In genomic region chr4:2858451-2859217, GRCh38 we compare ENCODE assay signal across 10 cellular contexts. TPM values are rescaled to one million over a fixed set of nuclear protein-coding genes. Genes with fewer than 3 reads are reported as not detected.
A peak's percentile ranks its signal among the peaks of the same experiment; 100 is the strongest.
DNase-seq lines count a peak whose midpoint lies in the region; ATAC-seq and TF ChIP-seq lines count a peak whose summit lies in the region.
"Had no signal": no experiment of that assay in that cellular context is flagged by ENCODE, and none has a peak within 500 bp of the region (broad histone marks: within the 10 kb centered on the region; RNA-seq: fewer than 3 reads in every experiment).

No MANE protein-coding gene starts in this region.

- H2BK5ac ChIP-seq in mesenchymal stem cell (ENCODE audit: low read depth, low read length, poor library complexity, severe bottlenecking), result no peak overlapping the region

- peak; percentile 65 for ATAC-seq in Right ventricle myocardium inferior
- no peak for ATAC-seq in HG03280 (IDR thresholded peaks at IDR 0.05; ENCODE audit: unreplicated experiment)

- H3K79me1 ChIP-seq in mesenchymal stem cell (replicated peaks; ENCODE audit: low read length, poor library complexity, severe bottlenecking), result peaks cover 1% of the 10 kb centered on the region

- H2AFZ ChIP-seq in mesenchymal stem cell (ENCODE audit: low read depth, low read length), result no peak overlapping the region

- DNase-seq in Right ventricle myocardium inferior (ENCODE audit: missing footprints) (no peak), cardiac septum (ENCODE audit: low spot score) (no peak), colonic mucosa (peak; percentile 58), mesenchymal stem cell (peak; percentile 48), NCI-H2107 (lab: John Stamatoyannopoulos, UW) (no peak), putamen (ENCODE audit: low spot score) (no peak), mesenteric fat pad (ENCODE audit: low spot score) (no peak)
- DNase-seq: activated CD4-positive, alpha-beta T cell treated with anti-CD3 and anti-CD28 coated beads, Interleukin-2, amount 10 ng/mL, durations not matched to agents 7 days and 5 days; stimulated activated CD8-positive, alpha-beta memory T cell treated with anti-CD3 and anti-CD28 coated beads, Interleukin-4, amount 100 ng/mL, for 48 hours had no signal

- WGBS in mesenchymal stem cell, result 97% methylated on average over 3 of the region's 7 CpGs

- no peak overlapping the region for H2BK15ac ChIP-seq in mesenchymal stem cell (ENCODE audit: low read depth, poor library complexity, severe bottlenecking)

- H2AK5ac ChIP-seq in mesenchymal stem cell (ENCODE audit: low read length, severe bottlenecking), result no peak overlapping the region

- no peak overlapping the region for H3K4me2 ChIP-seq in mesenchymal stem cell (ENCODE audit: low read length, poor library complexity, severe bottlenecking)

- no peak overlapping the region for H4K8ac ChIP-seq in mesenchymal stem cell (ENCODE audit: low read length)

- H3K27ac ChIP-seq in colonic mucosa (peak overlapping the region; percentile 63), mesenchymal stem cell (ENCODE audit: low read length, poor library complexity, severe bottlenecking) (no peak overlapping the region)

- H3K9ac ChIP-seq in colonic mucosa (ENCODE audit: low read depth in 2 of 2, low read length in 2 of 2), result peak overlapping the region in 1 of 2 donors; percentile 57
- H3K9ac ChIP-seq in mesenchymal stem cell (ENCODE audit: low read length), result peak overlapping the region; percentile 47

- no peak overlapping the region for H2BK12ac ChIP-seq in mesenchymal stem cell (ENCODE audit: low read length in 2 of 2)

- no peaks in the 10 kb centered on the region for H3K27me3 ChIP-seq in colonic mucosa
- no peaks in the 10 kb centered on the region for H3K27me3 ChIP-seq in mesenchymal stem cell (ENCODE audit: control insufficient read depth in 1 of 2, insufficient read depth in 1 of 2, low read length in 2 of 2)

- H3K4ac ChIP-seq in mesenchymal stem cell (ENCODE audit: low read depth in 1 of 2, low read length in 2 of 2), result no peak overlapping the region

- no peak overlapping the region for H4K91ac ChIP-seq in mesenchymal stem cell (ENCODE audit: low read length)

- peaks cover 43% of the 10 kb centered on the region for H3K4me1 ChIP-seq in colonic mucosa
- H3K4me1 ChIP-seq in mesenchymal stem cell (ENCODE audit: control insufficient read depth, insufficient read depth, low read depth, low read length), result peaks cover 10% of the 10 kb centered on the region

- H3K18ac ChIP-seq in mesenchymal stem cell (ENCODE audit: low read depth in 1 of 2, low read length in 2 of 2), result peak overlapping the region in 1 of 2 experiments; percentile 40

- H3K36me3 ChIP-seq in colonic mucosa (peaks cover 4% of the 10 kb centered on the region), mesenchymal stem cell (ENCODE audit: control insufficient read depth in 1 of 2, insufficient read depth in 2 of 2, low read depth in 1 of 2, low read length in 2 of 2) (peaks cover 10 to 18% of the 10 kb centered on the region in 2 experiments)

- H3K4me3 ChIP-seq in colonic mucosa (no peak overlapping the region), mesenchymal stem cell (ENCODE audit: insufficient read depth in 1 of 2, low read depth in 1 of 2, low read length in 2 of 2) (peak overlapping the region in 1 of 2 experiments; percentile 22)

- H3K9me3 ChIP-seq in colonic mucosa, result no peaks in the 10 kb centered on the region
- no peaks in the 10 kb centered on the region for H3K9me3 ChIP-seq in mesenchymal stem cell (ENCODE audit: control insufficient read depth, low read length)

- intact Hi-C loops in Right ventricle myocardium inferior (cut with DNase I), result no loop called here
- intact Hi-C loops in cardiac septum (cut with DNase I), result no loop called here
- intact Hi-C loops in colonic mucosa (cut with DNase I), result no loop called here

- TF ChIP-seq CTCF in colonic mucosa (IDR thresholded peaks at IDR 0.05), result no peak

- H3K23ac ChIP-seq in mesenchymal stem cell (ENCODE audit: low read length in 2 of 2), result no peak overlapping the region

- H3K14ac ChIP-seq in mesenchymal stem cell (ENCODE audit: low read length in 2 of 2), result no peak overlapping the region

- no peak overlapping the region for H2BK120ac ChIP-seq in mesenchymal stem cell (ENCODE audit: low read depth, low read length)

RNA-seq across cellular contexts. Expression of gene ADD1, which starts 15.0 kb away (rescaled TPM):
- total RNA-seq in Right ventricle myocardium inferior (231 TPM), cardiac septum (213 TPM), colonic mucosa (100 to 1,000 TPM; 223 to 233 TPM), mesenteric fat pad (272 TPM)
- 336 TPM for polyA plus RNA-seq in mesenchymal stem cell (2013, experiment 1 of 2)
- polyA plus RNA-seq in mesenchymal stem cell (2013, experiment 2 of 2), result 331 TPM

Comparison
In these comparisons a context has a peak if more than half of its experiments do, and no peak if none do; other contexts are left out.
1. DNase-seq: peak in colonic mucosa (single experiment) and mesenchymal stem cell (single experiment); none in Right ventricle myocardium inferior (single experiment), cardiac septum (single experiment), NCI-H2107 (single experiment), putamen (single experiment) and mesenteric fat pad (single experiment).